In genomic region chr1:109213345-109213823, GRCh38 we compare ENCODE assay signal across 1 cellular context.
TF ChIP-seq lines count a peak whose summit lies in the region.

No MANE protein-coding gene starts in this region.

TF ChIP-seq in H1, 55 proteins besides CTCF, POLR2A, EP300 and RAD21 (continued from another document):
- TF ChIP-seq SP1 (IDR thresholded peaks at IDR 0.05; ENCODE audit: low read depth, low read length) (no peak), CHD2 (IDR thresholded peaks at IDR 0.05; ENCODE audit: low read length) (no peak), JUN (IDR thresholded peaks at IDR 0.05; ENCODE audit: low read depth, low read length) (no peak), SIRT6 (IDR thresholded peaks at IDR 0.05; ENCODE audit: low read length) (no peak), RNF2 (IDR thresholded peaks at IDR 0.05; ENCODE audit: borderline replicate concordance, low read depth, low read length, missing control alignments, poor library complexity, severe bottlenecking) (no peak)
